Comparison of ENCODE assay signal across 8 cellular contexts in the genomic region with DNA sequence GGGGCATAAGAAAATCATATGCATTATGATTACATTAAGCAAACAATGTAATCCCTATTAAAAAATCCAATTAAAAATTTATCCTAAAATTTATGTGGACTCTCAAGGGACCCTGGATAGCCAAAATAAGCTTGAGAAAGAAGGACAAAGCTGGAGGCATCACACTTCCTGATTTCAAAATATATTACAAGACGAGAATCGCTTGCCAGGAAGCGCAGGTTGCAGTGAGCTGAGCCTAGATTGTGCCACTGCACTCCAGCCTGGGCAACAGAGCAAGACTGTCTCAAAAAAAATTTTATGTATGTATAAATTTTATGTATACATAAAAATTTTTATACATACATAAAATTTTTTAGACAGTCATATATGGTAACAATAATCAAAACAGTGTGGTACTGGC.
"Had no signal": no experiment of that assay in that cellular context is flagged by ENCODE, and none has a peak within 500 bp of the region (broad histone marks: within the 10 kb centered on the region; RNA-seq: fewer than 3 reads in every experiment).

No MANE protein-coding gene starts in this region.

- DNase-seq: GDM1, GF-D8 had no signal

- ATAC-seq: GM12878 had no signal

- FAIRE-seq: G401.6, GM12878, GM12891, GM12892, GM18507, GM19239 had no signal

- H3K4me3 ChIP-seq: GM12878 had no signal
